In the genomic region with DNA sequence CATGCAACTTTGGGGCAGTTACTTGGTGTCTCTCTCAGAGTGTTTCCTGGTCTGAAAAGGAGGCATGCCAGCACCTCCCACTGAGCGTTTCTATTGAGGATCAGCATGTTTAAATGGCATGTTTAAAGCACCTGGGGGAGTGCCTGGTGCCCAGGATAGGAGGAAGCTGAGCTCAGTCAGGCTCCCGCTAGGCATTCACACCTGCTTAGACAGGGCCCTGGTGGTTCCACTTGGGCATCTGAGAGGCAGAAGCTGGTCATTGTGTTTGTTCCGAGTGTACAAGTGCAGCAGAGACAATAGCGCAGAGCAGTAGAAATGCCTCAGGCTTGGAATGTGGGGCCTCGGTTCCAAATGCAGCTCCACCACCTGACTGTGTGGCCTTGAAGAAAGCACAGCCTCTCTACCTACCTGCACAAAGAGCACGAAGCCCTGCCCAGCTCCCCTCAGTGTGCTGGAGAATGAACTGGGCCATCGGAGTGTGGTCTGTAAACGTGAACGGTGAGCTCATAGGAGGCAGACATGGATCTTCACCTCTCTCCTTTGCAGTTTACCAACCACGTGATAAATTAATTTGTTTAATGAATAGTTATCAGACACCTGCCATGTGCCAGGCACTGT, we compare ENCODE assay signal across 16 cellular contexts. TPM values are rescaled to one million over a fixed set of nuclear protein-coding genes. Genes with fewer than 3 reads are reported as not detected.
A peak's percentile ranks its signal among the peaks of the same experiment; 100 is the strongest.
DNase-seq lines count a peak whose midpoint lies in the region; ATAC-seq, FAIRE-seq and TF ChIP-seq lines count a peak whose summit lies in the region.
"Had no signal": no experiment of that assay in that cellular context is flagged by ENCODE, and none has a peak within 500 bp of the region (broad histone marks: within the 10 kb centered on the region; RNA-seq: fewer than 3 reads in every experiment).

No MANE protein-coding gene starts in this region.

- peak overlapping the region; percentile 83 for H2AK5ac ChIP-seq in neuronal stem cell (ENCODE audit: low read depth, low read length)

- H3K79me2 ChIP-seq in GM23338 (replicated peaks; ENCODE audit: insufficient read depth), result no peaks in the 10 kb centered on the region

- H3K4me1 ChIP-seq in GM23338 (ENCODE audit: insufficient read depth) (peaks cover 19% of the 10 kb centered on the region), neuronal stem cell (ENCODE audit: control insufficient read depth in 2 of 2, insufficient read depth in 1 of 2, low read depth in 1 of 2, low read length in 2 of 2) (peaks cover 30 to 31% of the 10 kb centered on the region in 2 donors), vagina (peaks cover 41% of the 10 kb centered on the region)

- H3K36me3 Mint-ChIP-seq in GM23338 (ENCODE audit: low read depth) (no peaks in the 10 kb centered on the region; the same call in 2 of the 3 replicates), natural killer cell (no peaks in the 10 kb centered on the region)

- TF ChIP-seq POLR2A in GM12892 (IDR thresholded peaks at IDR 0.05; ENCODE audit: low read depth, low read length), result no peak
- TF ChIP-seq POLR2A in vagina (IDR thresholded peaks at IDR 0.05), result no peak

- H3K9me3 Mint-ChIP-seq in GM23338 (no peaks in the 10 kb centered on the region), natural killer cell (no peaks in the 10 kb centered on the region)
- H3K9me3 Mint-ChIP-seq: activated CD8-positive, alpha-beta T cell treated with anti-CD3 and anti-CD28 coated beads for 36 hours; activated naive CD8-positive, alpha-beta T cell treated with anti-CD3 and anti-CD28 coated beads, Interleukin-2, amount 50 U/mL, for 24 hours; naive thymus-derived CD8-positive, alpha-beta T cell had no signal

- peak overlapping the region; percentile 8 for H2BK15ac ChIP-seq in neuronal stem cell (ENCODE audit: low read length)

- H4K20me1 ChIP-seq in GM23338 (replicated peaks; ENCODE audit: insufficient read depth), result no peaks in the 10 kb centered on the region

- H3K27ac ChIP-seq in GM23338 (ENCODE audit: low read depth), result no peak overlapping the region
- H3K27ac ChIP-seq in neuronal stem cell (replicated peaks; ENCODE audit: low read length), result no peak overlapping the region
- H3K27ac ChIP-seq in vagina, result no peak overlapping the region
- H3K27ac ChIP-seq: SK-N-MC, thoracic aorta had no signal

- H3K9ac ChIP-seq in neuronal stem cell (ENCODE audit: low read depth, low read length, poor library complexity), result no peak overlapping the region

- peak; percentile 21 for ATAC-seq in GM23338
- no peak for ATAC-seq in natural killer cell

- no peaks in the 10 kb centered on the region; the same call in 1 of the 2 replicates for H3F3A ChIP-seq in GM23338 (replicated peaks; ENCODE audit: low read depth)

- H3K79me1 ChIP-seq in neuronal stem cell (ENCODE audit: low read depth, low read length), result no peaks in the 10 kb centered on the region

- intact Hi-C loops in natural killer cell (cut with micrococcal nuclease), result loop anchor here (1.0 to 2.0 kb wide), 2 partner anchors 94 to 305 kb away; no protein-coding TSS in a partner anchor
- intact Hi-C loops in vagina (cut with DNase I), result loop anchor here (2.0 to 10.0 kb wide), 3 partner anchors 93 to 363 kb away; partner anchors contain the start of gene AHDC1

- H2BK120ac ChIP-seq in neuronal stem cell (ENCODE audit: low read depth, low read length), result no peak overlapping the region

- H3K36me3 ChIP-seq in GM23338 (ENCODE audit: insufficient read depth) (no peaks in the 10 kb centered on the region), neuronal stem cell (replicated peaks in 1 of 2; ENCODE audit: control insufficient read depth in 2 of 2, insufficient read depth in 2 of 2, low read length in 2 of 2) (peaks cover 16 to 25% of the 10 kb centered on the region in 2 donors), vagina (peaks cover 0 to 52% of the 10 kb centered on the region in 2 donors)

- no peak overlapping the region for H2AFZ ChIP-seq in GM23338
- H2AFZ ChIP-seq in neuronal stem cell (ENCODE audit: low read length), result no peak overlapping the region

- H3K18ac ChIP-seq in neuronal stem cell (ENCODE audit: low read length), result no peak overlapping the region

- no peak overlapping the region for H4K91ac ChIP-seq in neuronal stem cell (ENCODE audit: low read depth, low read length, poor library complexity)

- WGBS in neuronal stem cell (ENCODE audit: extremely low coverage in 2 of 2, insufficient read length in 2 of 2, insufficient replicate concordance in 1 of 2), 2 donors, result no CpG with 5 or more reads among the region's 10 CpGs

- H3K27ac Mint-ChIP-seq in GM23338 (peak overlapping the region; percentile 76), natural killer cell (no peak overlapping the region)
- H3K27ac Mint-ChIP-seq: activated naive CD8-positive, alpha-beta T cell treated with anti-CD3 and anti-CD28 coated beads, Interleukin-2, amount 50 U/mL, for 24 hours had no signal

- peak overlapping the region; percentile 20; the same call in 1 of the 3 replicates for H3K4me3 Mint-ChIP-seq in GM23338
- H3K4me3 Mint-ChIP-seq in natural killer cell, result no peak overlapping the region
- H3K4me3 Mint-ChIP-seq: activated CD8-positive, alpha-beta T cell treated with anti-CD3 and anti-CD28 coated beads for 36 hours; activated naive CD8-positive, alpha-beta T cell treated with anti-CD3 and anti-CD28 coated beads, Interleukin-2, amount 50 U/mL, for 24 hours; naive thymus-derived CD8-positive, alpha-beta T cell had no signal

- H3K14ac ChIP-seq in neuronal stem cell (ENCODE audit: low read length), result no peak overlapping the region

- DNase-seq in GM23338 (ENCODE audit: low spot score) (no peak), NCI-H2029 (lab: John Stamatoyannopoulos, UW) (peak; percentile 74), cerebellum (ENCODE audit: low spot score) (peak; percentile 39), neuronal stem cell (ENCODE audit: low spot score) (no peak), GM12892 (ENCODE audit: insufficient read length) (no peak), natural killer cell (no peak), vagina (ENCODE audit: extremely low spot score in 2 of 2) (no peak), DMS114 treated with DMSO at 0.1 percent for 48 hours (lab: John Stamatoyannopoulos, UW; ENCODE audit: unreplicated experiment) (no peak)
- DNase-seq: activated CD8-positive, alpha-beta T cell treated with anti-CD3 and anti-CD28 coated beads for 36 hours; activated naive CD8-positive, alpha-beta T cell treated with anti-CD3 and anti-CD28 coated beads, Interleukin-2, amount 50 U/mL, for 24 hours; foreskin melanocyte; naive thymus-derived CD8-positive, alpha-beta T cell; NCI-H226 had no signal

- no peaks in the 10 kb centered on the region for H3K9me3 ChIP-seq in neuronal stem cell (replicated peaks in 1 of 2; ENCODE audit: control insufficient read depth in 2 of 2, insufficient read depth in 1 of 2, low read depth in 1 of 2, low read length in 2 of 2)
- H3K9me3 ChIP-seq in vagina, result no peaks in the 10 kb centered on the region
- H3K9me3 ChIP-seq: thoracic aorta had no signal

- H3K4me3 ChIP-seq in GM23338 (no peak overlapping the region), neuronal stem cell (ENCODE audit: low read length in 2 of 2) (no peak overlapping the region), vagina (no peak overlapping the region)
- H3K4me3 ChIP-seq: SK-N-MC, thoracic aorta had no signal

- peaks cover 33% of the 10 kb centered on the region for H3K4me1 Mint-ChIP-seq in GM23338
- H3K4me1 Mint-ChIP-seq in natural killer cell, result peaks cover 6 to 7% of the 10 kb centered on the region in 2 donors
- H3K4me1 Mint-ChIP-seq: activated naive CD8-positive, alpha-beta T cell treated with anti-CD3 and anti-CD28 coated beads, Interleukin-2, amount 50 U/mL, for 24 hours had no signal

- H3K4ac ChIP-seq in neuronal stem cell (ENCODE audit: low read length), result no peak overlapping the region

- H3K27me3 Mint-ChIP-seq in GM23338 (ENCODE audit: insufficient read depth, low read depth, poor library complexity) (peaks cover 7% of the 10 kb centered on the region), natural killer cell (ENCODE audit: low read depth in 2 of 2) (no peaks in the 10 kb centered on the region)
- H3K27me3 Mint-ChIP-seq: activated CD8-positive, alpha-beta T cell treated with anti-CD3 and anti-CD28 coated beads for 36 hours; activated naive CD8-positive, alpha-beta T cell treated with anti-CD3 and anti-CD28 coated beads, Interleukin-2, amount 50 U/mL, for 24 hours; naive thymus-derived CD8-positive, alpha-beta T cell had no signal

- no peak for FAIRE-seq in GM12892 (lab: Jason Lieb, UNC)
- FAIRE-seq: endometrium had no signal

- no peak for TF ChIP-seq CTCF in GM23338 (conservative IDR thresholded peaks at IDR 0.05; ENCODE audit: low read depth in 2 of 2)
- TF ChIP-seq CTCF in natural killer cell (IDR thresholded peaks at IDR 0.05), result no peak
- no peak for TF ChIP-seq CTCF in vagina (IDR thresholded peaks at IDR 0.05)

- H2BK12ac ChIP-seq in neuronal stem cell (ENCODE audit: low read length), result no peak overlapping the region

- H3K9me2 ChIP-seq in GM23338 (ENCODE audit: insufficient read depth), result no peaks in the 10 kb centered on the region

- no peak overlapping the region for H2BK5ac ChIP-seq in neuronal stem cell (ENCODE audit: low read length)

- no peak overlapping the region for H3K23ac ChIP-seq in neuronal stem cell (ENCODE audit: low read depth, low read length, poor library complexity)

- no peak overlapping the region for H4K8ac ChIP-seq in neuronal stem cell (ENCODE audit: low read depth, low read length)

- H3K27me3 ChIP-seq in GM23338 (ENCODE audit: insufficient read depth), result no peaks in the 10 kb centered on the region
- no peaks in the 10 kb centered on the region for H3K27me3 ChIP-seq in neuronal stem cell (ENCODE audit: control insufficient read depth in 3 of 3, insufficient read depth in 3 of 3, low read depth in 1 of 3, low read length in 3 of 3)
- H3K27me3 ChIP-seq in vagina, result no peaks in the 10 kb centered on the region

- H3K4me2 ChIP-seq in GM23338, result peak overlapping the region; percentile 65
- no peak overlapping the region for H3K4me2 ChIP-seq in neuronal stem cell (ENCODE audit: insufficient read depth, low read length, poor library complexity, severe bottlenecking)

TF ChIP-seq in GM23338, 12 proteins besides CTCF, POLR2A, EP300 and RAD21 (continues in another document):
- TF ChIP-seq POLR2AphosphoS5 (IDR thresholded peaks at IDR 0.05; ENCODE audit: low read depth), result no peak
- TF ChIP-seq JUNB (IDR thresholded peaks at IDR 0.05; ENCODE audit: unreplicated experiment), result no peak
- no peak for TF ChIP-seq NANOG (IDR thresholded peaks at IDR 0.05; ENCODE audit: borderline replicate concordance)

RNA-seq across cellular contexts. Expression of gene TMEM222, which starts 20.3 kb away (rescaled TPM):
- total RNA-seq in GM23338 (2014; rRNA removed; shearing (Covaris generic)), result 22.6 and 27.0 TPM in 2 replicates
- 17.7 and 17.8 TPM in 2 replicates for polyA plus RNA-seq in GM23338 (2016; fragmentation: Nextera tagmentation; extraction: Ambion mirVana)
- total RNA-seq in cerebellum (13.5 TPM), natural killer cell (10 to 100 TPM; 34.9 to 41.2 (median 37.3) TPM), vagina (30.7 TPM)
- 23.9 TPM for polyA plus RNA-seq in neuronal stem cell (2013, experiment 1 of 2)
- polyA plus RNA-seq in neuronal stem cell (2013, experiment 2 of 2), result 22.3 TPM
- 18.3 TPM for polyA plus RNA-seq in GM12892 (2012; ENCODE audit: missing spikeins)

RNA-seq across cellular contexts. Expression of gene SYTL1, which starts 40.1 kb away (rescaled TPM):
- total RNA-seq in GM23338 (2014; rRNA removed; shearing (Covaris generic)), result 4.9 and 5.4 TPM in 2 replicates
- polyA plus RNA-seq in GM23338 (2016; fragmentation: Nextera tagmentation; extraction: Ambion mirVana), result 12.0 and 12.3 TPM in 2 replicates
- total RNA-seq in cerebellum, result 0.36 TPM
- 8.5 TPM for polyA plus RNA-seq in neuronal stem cell (2013, experiment 1 of 2)
- polyA plus RNA-seq in neuronal stem cell (2013, experiment 2 of 2), result 8.0 TPM
- 4.5 TPM for polyA plus RNA-seq in GM12892 (2012; ENCODE audit: missing spikeins)
- total RNA-seq in natural killer cell, result 100 to 1,000 TPM; 244 to 312 (median 273) TPM
- total RNA-seq in vagina, result 56.2 TPM

Comparison
In these comparisons a context has a peak if more than half of its experiments do, and no peak if none do; other contexts are left out.
1. DNase-seq: peak in NCI-H2029 (single experiment) and cerebellum (single experiment); none in GM23338 (single experiment), neuronal stem cell (single experiment), GM12892 (single experiment), natural killer cell (single experiment), vagina (0 of 2) and DMS114 treated with DMSO at 0.1 percent for 48 hours (single experiment).